28 cellular contexts compared by ENCODE assay signal in the genomic region with DNA sequence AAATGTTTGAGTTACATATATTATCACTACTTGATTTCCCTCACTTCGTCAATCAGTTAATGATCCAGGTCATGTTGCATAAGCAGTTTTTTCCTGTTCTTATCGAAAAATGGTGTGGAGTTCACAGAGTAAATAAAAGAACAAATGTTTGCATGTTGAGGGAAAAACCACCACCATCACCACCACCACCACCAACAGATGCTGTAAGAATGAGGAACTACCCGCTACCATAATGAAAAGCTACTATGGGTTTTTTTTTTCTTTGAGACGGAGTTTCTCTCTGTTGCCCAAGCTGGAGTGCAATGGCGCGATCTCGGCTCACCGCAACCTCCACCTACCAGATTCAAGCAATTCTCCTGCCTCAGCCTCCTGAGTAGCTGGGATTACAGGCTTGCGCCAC. TPM values are rescaled to one million over a fixed set of nuclear protein-coding genes. Genes with fewer than 3 reads are reported as not detected.
DNase-seq lines count a peak whose midpoint lies in the region; ATAC-seq and TF ChIP-seq lines count a peak whose summit lies in the region.
"Had no signal": no experiment of that assay in that cellular context is flagged by ENCODE, and none has a peak within 500 bp of the region (broad histone marks: within the 10 kb centered on the region; RNA-seq: fewer than 3 reads in every experiment).

No MANE protein-coding gene starts in this region.

- ATAC-seq in activated B cell treated with CpG ODN at 0.5 μM for 24 hours (ENCODE audit: low read depth) (peak; percentile 16), left lung (no peak)

- peak overlapping the region; percentile 87 for H3K27ac Mint-ChIP-seq in activated B cell treated with CpG ODN at 0.5 μM for 24 hours
- H3K27ac Mint-ChIP-seq: activated naive CD4-positive, alpha-beta T cell treated with anti-CD3 and anti-CD28 coated beads for 36 hours; endodermal cell; type B pancreatic cell had no signal

- H3K4me3 ChIP-seq in BLaER1 treated with 17β-estradiol and CSF1 and Interleukin-3, amounts not matched to agents 10 nM and 100 nM = no peak overlapping the region
- no peak overlapping the region for H3K4me3 ChIP-seq in HEK293 (ENCODE audit: low read depth, low read length)
- no peak overlapping the region for H3K4me3 ChIP-seq in mammary epithelial cell (replicated peaks in 1 of 3; ENCODE audit: insufficient read depth in 1 of 3, low read depth in 2 of 3, low read length in 3 of 3)
- H3K4me3 ChIP-seq in left lung = no peak overlapping the region
- H3K4me3 ChIP-seq: colonic mucosa, esophagus muscularis mucosa, hepatocyte, SK-N-MC had no signal

- H3K4me1 Mint-ChIP-seq in activated B cell treated with CpG ODN at 0.5 μM for 24 hours = peaks cover 74% of the 10 kb centered on the region

- POLR2A ChIA-PET in HEK293 (lab: Yijun Ruan, JAX) (no interaction called here), activated B cell treated with CpG ODN at 0.5 μM for 24 hours (lab: Charles Lee) (interaction anchor here (0.7 to 7.2 kb wide), 6 partner anchors 17 to 82 kb away, joined by 3 to 147 read pairs (median 9); a partner anchor contains a TSS)

- H3K9ac ChIP-seq in BLaER1 treated with 17β-estradiol and CSF1 and Interleukin-3, amounts not matched to agents 10 nM and 100 nM = no peak overlapping the region
- H3K9ac ChIP-seq in mammary epithelial cell (ENCODE audit: insufficient read depth, low read length) = no peak overlapping the region

- H3K36me3 Mint-ChIP-seq in activated B cell treated with CpG ODN at 0.5 μM for 24 hours (ENCODE audit: low read depth) = peaks cover 47% of the 10 kb centered on the region

- peak overlapping the region in 7 of 11 experiments; percentile 12 to 48 (median 19); a peak in 9 of 22 replicates for H3K4me2 ChIP-seq in BLaER1 treated with 17β-estradiol and CSF1 and Interleukin-3, amounts not matched to agents 10 nM and 100 nM
- H3K4me2 ChIP-seq in mammary epithelial cell (ENCODE audit: insufficient read depth, low read depth, low read length) = no peak overlapping the region
- H3K4me2 ChIP-seq: hepatocyte had no signal

- H3K9me3 Mint-ChIP-seq in activated B cell treated with CpG ODN at 0.5 μM for 24 hours = no peaks in the 10 kb centered on the region
- H3K9me3 Mint-ChIP-seq: activated naive CD4-positive, alpha-beta T cell treated with anti-CD3 and anti-CD28 coated beads for 36 hours; endodermal cell; type B pancreatic cell had no signal

- peaks cover 28% of the 10 kb centered on the region for H3K79me2 ChIP-seq in mammary epithelial cell (ENCODE audit: insufficient read depth, low read length)
- H3K79me2 ChIP-seq: hepatocyte had no signal

- 0 out of 22 replicates have a peak, but pooled peaks cover 0 to 4% (median 0%) of the 10 kb centered on the region in 11 experiments for H3K9me3 ChIP-seq in BLaER1 treated with 17β-estradiol and CSF1 and Interleukin-3, amounts not matched to agents 10 nM and 100 nM (replicated peaks in 1 of 11)
- H3K9me3 ChIP-seq in HEK293 (ENCODE audit: control insufficient read depth, insufficient read depth, low read depth, low read length) = no peaks in the 10 kb centered on the region
- no peaks in the 10 kb centered on the region for H3K9me3 ChIP-seq in mammary epithelial cell (replicated peaks; ENCODE audit: insufficient read depth, low read length)
- H3K9me3 ChIP-seq in left lung = no peaks in the 10 kb centered on the region
- H3K9me3 ChIP-seq: Caco-2, colonic mucosa, esophagus muscularis mucosa had no signal

- intact Hi-C loops in activated B cell treated with CpG ODN at 0.5 μM for 24 hours (cut with micrococcal nuclease) (loop anchor here (2.0 kb wide), 1 partner anchor 14 kb away; no protein-coding TSS in a partner anchor), mammary epithelial cell (cut with micrococcal nuclease) (no loop called here), left lung (cut with DNase I) (no loop called here)

- no peak overlapping the region for H2AFZ ChIP-seq in mammary epithelial cell (ENCODE audit: low read depth, low read length)
- H2AFZ ChIP-seq: hepatocyte had no signal

- CTCF ChIA-PET in HEK293 (lab: Yijun Ruan, JAX) (no interaction called here), activated B cell treated with CpG ODN at 0.5 μM for 24 hours (lab: Charles Lee) (interaction anchor here (1.3 kb wide), 1 partner anchor 40 kb away, joined by 3 read pairs; no protein-coding TSS in a partner anchor), mammary epithelial cell (lab: Charles Lee; ENCODE audit: low non-redundant PET) (no interaction called here)

- dilution Hi-C loops in mammary epithelial cell (cut with HindIII; ENCODE audit: low sequenced_read_pairs) = loop anchor here (5.0 kb wide), 1 partner anchor 37 kb away; no protein-coding TSS in a partner anchor

- in situ Hi-C loops in mammary epithelial cell (cut with MboI; ENCODE audit: low sequenced_read_pairs in 2 of 2) = no loop called here

- H4K20me1 ChIP-seq in BLaER1 treated with 17β-estradiol and CSF1 and Interleukin-3, amounts not matched to agents 10 nM and 100 nM = peaks cover 0 to 9% (median 0%) of the 10 kb centered on the region in 11 experiments; a peak in 3 of 22 replicates
- no peaks in the 10 kb centered on the region for H4K20me1 ChIP-seq in mammary epithelial cell (ENCODE audit: insufficient read depth, low read length)

- no TSS peak for BruUV-seq in mammary epithelial cell (replicated peaks; lab: Mats Ljungman, UMichigan)

- DNase-seq in NOMO-1 treated with DMSO at 0.1 percent for 48 hours (lab: John Stamatoyannopoulos, UW; ENCODE audit: unreplicated experiment) = peak; percentile 82
- DNase-seq in activated B cell treated with CpG ODN at 0.5 μM for 24 hours = peak; percentile 34
- no peak for DNase-seq in NCI-H69 (lab: John Stamatoyannopoulos, UW)
- no peak for DNase-seq in mammary epithelial cell
- no peak for DNase-seq in left lung
- no peak for DNase-seq in NCI-H2171 treated with DMSO at 0.1 percent for 48 hours (lab: John Stamatoyannopoulos, UW)
- DNase-seq: activated CD4-positive, alpha-beta T cell treated with anti-CD3 and anti-CD28 coated beads, Interleukin-2, amount 50 U/mL, for 1 hour; activated naive CD4-positive, alpha-beta T cell treated with anti-CD3 and anti-CD28 coated beads for 36 hours; AML-193; amniotic stem cell; Caco-2; colonic mucosa; DMS79 treated with DMSO at 0.1 percent for 48 hours; endodermal cell; foreskin melanocyte; HCEC 1CT; NCI-H1105; NCI-H2029 treated with DMSO at 0.1 percent for 48 hours; occipital lobe; stimulated activated CD8-positive, alpha-beta memory T cell treated with anti-CD3 and anti-CD28 coated beads, Interleukin-4, amount 100 ng/mL, for 48 hours; T-helper 2 cell had no signal

- peak overlapping the region in 4 of 11 experiments; percentile 2 to 37 (median 21); a peak in 4 of 22 replicates for H3K27ac ChIP-seq in BLaER1 treated with 17β-estradiol and CSF1 and Interleukin-3, amounts not matched to agents 10 nM and 100 nM
- H3K27ac ChIP-seq in HEK293 (ENCODE audit: extremely low read depth, low read depth, low read length) = no peak overlapping the region
- H3K27ac ChIP-seq in mammary epithelial cell (ENCODE audit: insufficient read depth, low read depth, low read length) = no peak overlapping the region
- no peak overlapping the region for H3K27ac ChIP-seq in left lung
- H3K27ac ChIP-seq: colonic mucosa, esophagus muscularis mucosa, hepatocyte, SK-N-MC, VCaP had no signal

- H3K36me3 ChIP-seq in BLaER1 treated with 17β-estradiol and CSF1 and Interleukin-3, amounts not matched to agents 10 nM and 100 nM = peaks cover 10 to 39% (median 28%) of the 10 kb centered on the region in 11 experiments
- H3K36me3 ChIP-seq in HEK293 (ENCODE audit: control insufficient read depth in 2 of 2, insufficient read depth in 1 of 2, low read length in 2 of 2) (peaks cover 0 to 9% of the 10 kb centered on the region in 2 experiments; a peak in 2 of 3 replicates), mammary epithelial cell (ENCODE audit: insufficient read depth, low read length) (peaks cover 5% of the 10 kb centered on the region), left lung (peaks cover 0 to 24% of the 10 kb centered on the region in 2 donors)
- H3K36me3 ChIP-seq: colonic mucosa had no signal

- H3K27me3 ChIP-seq in BLaER1 treated with 17β-estradiol and CSF1 and Interleukin-3, amounts not matched to agents 10 nM and 100 nM = no peaks in the 10 kb centered on the region
- no peaks in the 10 kb centered on the region for H3K27me3 ChIP-seq in mammary epithelial cell (ENCODE audit: insufficient read depth, low read length)
- H3K27me3 ChIP-seq in left lung = no peaks in the 10 kb centered on the region
- H3K27me3 ChIP-seq: colonic mucosa, esophagus muscularis mucosa, hepatocyte had no signal

- TF ChIP-seq CTCF in HEK293 (tag by site-specific recombination; IDR thresholded peaks at IDR 0.05) (no peak), activated B cell treated with CpG ODN at 0.5 μM for 24 hours (IDR thresholded peaks at IDR 0.05) (no peak), mammary epithelial cell (conservative IDR thresholded peaks at IDR 0.05 in 1 of 2, IDR thresholded peaks at IDR 0.05 in 1 of 2; ENCODE audit: extremely low read depth in 1 of 2, insufficient read depth in 1 of 2, low read depth in 1 of 2, low read length in 2 of 2) (no peak), left lung (IDR thresholded peaks at IDR 0.05) (no peak)

- WGBS in mammary epithelial cell (ENCODE audit: low coverage, missing lambda C conversion rate) = 94% methylated on average over 9 of the region's 9 CpGs

- H3K4me1 ChIP-seq in BLaER1 treated with 17β-estradiol and CSF1 and Interleukin-3, amounts not matched to agents 10 nM and 100 nM = peaks cover 30 to 59% (median 45%) of the 10 kb centered on the region in 10 experiments
- peaks cover 3% of the 10 kb centered on the region for H3K4me1 ChIP-seq in HEK293 (ENCODE audit: control insufficient read depth, insufficient read depth, low read length)
- H3K4me1 ChIP-seq in mammary epithelial cell (ENCODE audit: insufficient read depth, low read length) = peaks cover 16% of the 10 kb centered on the region
- peaks cover 7 to 20% of the 10 kb centered on the region in 2 donors for H3K4me1 ChIP-seq in left lung
- H3K4me1 ChIP-seq: colonic mucosa had no signal

- peak overlapping the region; percentile 46 for H3K4me3 Mint-ChIP-seq in activated B cell treated with CpG ODN at 0.5 μM for 24 hours
- H3K4me3 Mint-ChIP-seq: activated naive CD4-positive, alpha-beta T cell treated with anti-CD3 and anti-CD28 coated beads for 36 hours; endodermal cell; type B pancreatic cell had no signal

- H3K27me3 Mint-ChIP-seq in activated B cell treated with CpG ODN at 0.5 μM for 24 hours = no peaks in the 10 kb centered on the region
- H3K27me3 Mint-ChIP-seq: type B pancreatic cell had no signal

RNA-seq across cellular contexts. Expression of a gene that starts 27.6 kb away (rescaled TPM):
- 196 and 217 TPM in 2 replicates for total RNA-seq in activated B cell treated with CpG ODN at 0.5 μM for 24 hours
- total RNA-seq in mammary epithelial cell = 10 to 100 TPM; 21.0 to 32.6 TPM
- polyA plus RNA-seq in mammary epithelial cell = 17.7 TPM
- polyA minus RNA-seq in mammary epithelial cell = 50.3 TPM
- total RNA-seq in left lung = 10 to 100 TPM; 32.3 to 33.0 TPM

RNA-seq across cellular contexts. Expression of a gene that starts 40.5 kb away (rescaled TPM):
- total RNA-seq in activated B cell treated with CpG ODN at 0.5 μM for 24 hours (78.6 and 84.2 TPM in 2 replicates), mammary epithelial cell (10 to 100 TPM; 49.0 to 59.6 TPM), left lung (10 to 100 TPM; 46.8 to 50.2 TPM)
- polyA plus RNA-seq in mammary epithelial cell = 21.9 TPM
- polyA minus RNA-seq in mammary epithelial cell = 24.3 TPM

Comparison
In these comparisons a context has a peak if more than half of its experiments do, and no peak if none do; other contexts are left out.
1. DNase-seq: peak in NOMO-1 treated with DMSO at 0.1 percent for 48 hours (single experiment) and activated B cell treated with CpG ODN at 0.5 μM for 24 hours (single experiment); none in NCI-H69 (single experiment), mammary epithelial cell (single experiment), left lung (0 of 2) and NCI-H2171 treated with DMSO at 0.1 percent for 48 hours (single experiment).